In genomic region chr16:22005746-22006145, GRCh38 we compare ENCODE assay signal across 1 cellular context.
TF ChIP-seq lines count a peak whose summit lies in the region.

No MANE protein-coding gene starts in this region.

TF ChIP-seq in K562, 482 proteins besides CTCF, POLR2A, EP300 and RAD21:
- TF ChIP-seq RBM25 (IDR thresholded peaks at IDR 0.05; ENCODE audit: low read depth, low read length, severe bottlenecking): peak; percentile 3
- TF ChIP-seq, protein P1, sequence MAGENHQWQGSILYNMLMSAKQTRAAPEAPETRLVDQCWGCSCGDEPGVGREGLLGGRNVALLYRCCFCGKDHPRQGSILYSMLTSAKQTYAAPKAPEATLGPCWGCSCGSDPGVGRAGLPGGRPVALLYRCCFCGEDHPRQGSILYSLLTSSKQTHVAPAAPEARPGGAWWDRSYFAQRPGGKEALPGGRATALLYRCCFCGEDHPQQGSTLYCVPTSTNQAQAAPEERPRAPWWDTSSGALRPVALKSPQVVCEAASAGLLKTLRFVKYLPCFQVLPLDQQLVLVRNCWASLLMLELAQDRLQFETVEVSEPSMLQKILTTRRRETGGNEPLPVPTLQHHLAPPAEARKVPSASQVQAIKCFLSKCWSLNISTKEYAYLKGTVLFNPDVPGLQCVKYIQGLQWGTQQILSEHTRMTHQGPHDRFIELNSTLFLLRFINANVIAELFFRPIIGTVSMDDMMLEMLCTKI (IDR thresholded peaks at IDR 0.05; ENCODE audit: partially characterized antibody): no peak
TF ChIP-seq in K562: peak in this region for 1.
